In genomic region chr3:102450976-102451375, GRCh38 we compare ENCODE assay signal across 27 cellular contexts. TPM values are rescaled to one million over a fixed set of nuclear protein-coding genes. Genes with fewer than 3 reads are reported as not detected.
DNase-seq lines count a peak whose midpoint lies in the region; ATAC-seq, FAIRE-seq and TF ChIP-seq lines count a peak whose summit lies in the region.
"Had no signal": no experiment of that assay in that cellular context is flagged by ENCODE, and none has a peak within 500 bp of the region (broad histone marks: within the 10 kb centered on the region; RNA-seq: fewer than 3 reads in every experiment).

No MANE protein-coding gene starts in this region.

- BruUV-seq in PC-3 (replicated peaks; lab: Mats Ljungman, UMichigan), result no TSS peak

- no peak overlapping the region for H3K4me2 ChIP-seq in PC-3 (ENCODE audit: low read length)
- H3K4me2 ChIP-seq in keratinocyte (ENCODE audit: control insufficient read depth, extremely low read depth, insufficient read depth, low read depth, low read length), result no peak overlapping the region
- H3K4me2 ChIP-seq: A549; BLaER1 treated with 17β-estradiol and CSF1 and Interleukin-3, amounts not matched to agents 10 nM and 100 nM had no signal

- H3K9me1 ChIP-seq in keratinocyte (ENCODE audit: control insufficient read depth, extremely low read depth, insufficient read depth, low read length), result no peaks in the 10 kb centered on the region

- FAIRE-seq in keratinocyte (lab: Jason Lieb, UNC), result no peak
- FAIRE-seq: A549, D721Med, GM12891, GM18507, H1 had no signal

- H3K4me1 ChIP-seq in PC-3 (ENCODE audit: insufficient read depth, low read length) (peaks cover 28% of the 10 kb centered on the region), keratinocyte (ENCODE audit: control insufficient read depth, extremely low read depth, insufficient read depth, low read length) (peaks cover 8% of the 10 kb centered on the region)
- H3K4me1 ChIP-seq: A549; BLaER1 treated with 17β-estradiol and CSF1 and Interleukin-3, amounts not matched to agents 10 nM and 100 nM had no signal

- no peaks in the 10 kb centered on the region for H3K4me1 Mint-ChIP-seq in endothelial cell (ENCODE audit: unreplicated experiment)
- H3K4me1 Mint-ChIP-seq: CD14-positive monocyte; CD8-positive, alpha-beta memory T cell had no signal

- no peaks in the 10 kb centered on the region for H3K79me2 ChIP-seq in PC-3 (ENCODE audit: low read length)
- no peaks in the 10 kb centered on the region for H3K79me2 ChIP-seq in keratinocyte (ENCODE audit: control insufficient read depth, insufficient read depth, low read length)

- ATAC-seq in PC-3 (no peak), GM19397 (IDR thresholded peaks at IDR 0.05; ENCODE audit: unreplicated experiment) (no peak)
- ATAC-seq: A549 had no signal

- no peaks in the 10 kb centered on the region for H3K9me3 ChIP-seq in PC-3 (ENCODE audit: low read length)
- H3K9me3 ChIP-seq in keratinocyte (ENCODE audit: control insufficient read depth, low read depth, low read length), result no peaks in the 10 kb centered on the region
- H3K9me3 ChIP-seq: A549; BE2C; BLaER1 treated with 17β-estradiol and CSF1 and Interleukin-3, amounts not matched to agents 10 nM and 100 nM had no signal

- no peaks in the 10 kb centered on the region for H3K36me3 Mint-ChIP-seq in endothelial cell (ENCODE audit: low read depth, unreplicated experiment)
- H3K36me3 Mint-ChIP-seq: CD14-positive monocyte; CD8-positive, alpha-beta memory T cell had no signal

- H3K27ac Mint-ChIP-seq in endothelial cell (ENCODE audit: unreplicated experiment), result no peak overlapping the region
- H3K27ac Mint-ChIP-seq: CD14-positive monocyte; CD4-positive, alpha-beta T cell; CD8-positive, alpha-beta memory T cell had no signal

- CTCF ChIA-PET in PC-3 (lab: Charles Lee), result no interaction called here

- POLR2A ChIA-PET in PC-3 (lab: Charles Lee; ENCODE audit: unreplicated experiment), result no interaction called here

- no peaks in the 10 kb centered on the region for H3K9me2 ChIP-seq in PC-3 (replicated peaks; ENCODE audit: low read length)

- no peaks in the 10 kb centered on the region for H3K27me3 ChIP-seq in PC-3 (ENCODE audit: low read length)
- H3K27me3 ChIP-seq in keratinocyte (ENCODE audit: control insufficient read depth, extremely low read depth, insufficient read depth, low read length), result no peaks in the 10 kb centered on the region
- H3K27me3 ChIP-seq: BE2C; BLaER1 treated with 17β-estradiol and CSF1 and Interleukin-3, amounts not matched to agents 10 nM and 100 nM had no signal

- H3K9ac ChIP-seq in PC-3 (ENCODE audit: low read length) (no peak overlapping the region), keratinocyte (ENCODE audit: control insufficient read depth, extremely low read depth, insufficient read depth, low read length) (no peak overlapping the region)
- H3K9ac ChIP-seq: BLaER1 treated with 17β-estradiol and CSF1 and Interleukin-3, amounts not matched to agents 10 nM and 100 nM had no signal

- H4K20me1 ChIP-seq in PC-3 (ENCODE audit: low read length) (no peaks in the 10 kb centered on the region), keratinocyte (ENCODE audit: control insufficient read depth, extremely low read depth, insufficient read depth, low read length) (no peaks in the 10 kb centered on the region)
- H4K20me1 ChIP-seq: BLaER1 treated with 17β-estradiol and CSF1 and Interleukin-3, amounts not matched to agents 10 nM and 100 nM had no signal

- H3K4me3 ChIP-seq in PC-3 (ENCODE audit: low read length) (no peak overlapping the region), epithelial cell of esophagus (ENCODE audit: low read length) (no peak overlapping the region), keratinocyte (ENCODE audit: control insufficient read depth in 2 of 3, extremely low read depth in 1 of 3, insufficient read depth in 2 of 3, low read depth in 1 of 3, low read length in 3 of 3) (no peak overlapping the region)
- H3K4me3 ChIP-seq: A549; BLaER1 treated with 17β-estradiol and CSF1 and Interleukin-3, amounts not matched to agents 10 nM and 100 nM had no signal

- dilution Hi-C loops in keratinocyte (cut with MboI; ENCODE audit: extremely low pct_ligation_motif_present, low sequenced_read_pairs), result no loop called here

- no peaks in the 10 kb centered on the region for H3K36me3 ChIP-seq in PC-3 (ENCODE audit: low read depth, low read length)
- no peaks in the 10 kb centered on the region for H3K36me3 ChIP-seq in keratinocyte (ENCODE audit: control insufficient read depth in 2 of 2, extremely low read depth in 1 of 2, insufficient read depth in 2 of 2, low read length in 2 of 2)
- H3K36me3 ChIP-seq: BE2C; BLaER1 treated with 17β-estradiol and CSF1 and Interleukin-3, amounts not matched to agents 10 nM and 100 nM had no signal

- no peaks in the 10 kb centered on the region for H3F3A ChIP-seq in PC-3 (ENCODE audit: low read length, unreplicated experiment)

- intact Hi-C loops in PC-3 (cut with micrococcal nuclease), result no loop called here

- H2AFZ ChIP-seq in PC-3 (ENCODE audit: low read length) (no peak overlapping the region), keratinocyte (ENCODE audit: control insufficient read depth, low read length) (no peak overlapping the region)

- no peak for TF ChIP-seq CTCF in PC-3 (conservative IDR thresholded peaks at IDR 0.05; ENCODE audit: low read depth, low read length)
- TF ChIP-seq CTCF in epithelial cell of esophagus (IDR thresholded peaks at IDR 0.05; ENCODE audit: insufficient read depth, low read depth, low read length, missing control alignments), result no peak
- TF ChIP-seq CTCF in keratinocyte (optimal IDR thresholded peaks at IDR 0.05 in 1 of 3, IDR thresholded peaks at IDR 0.05 in 1 of 3, conservative IDR thresholded peaks at IDR 0.05 in 1 of 3; ENCODE audit: extremely low read depth in 1 of 3, insufficient read depth in 2 of 3, low read length in 3 of 3), result no peak
- no peak for TF ChIP-seq CTCF in endothelial cell (IDR thresholded peaks at IDR 0.05; ENCODE audit: unreplicated experiment)

- no peak overlapping the region for H3K4me3 Mint-ChIP-seq in endothelial cell (ENCODE audit: unreplicated experiment)
- H3K4me3 Mint-ChIP-seq: CD14-positive monocyte; CD4-positive, alpha-beta T cell; CD8-positive, alpha-beta memory T cell had no signal

- DNase-seq in ELR (ENCODE audit: low read depth) (peak; percentile 51), PC-3 (peak; percentile 58), epithelial cell of esophagus (ENCODE audit: low read depth) (peak; percentile 43), keratinocyte (ENCODE audit: low read depth, low spot score) (no peak), endothelial cell (ENCODE audit: low spot score) (no peak), NCI-H2171 (lab: John Stamatoyannopoulos, UW) (no peak)
- DNase-seq: 8988T; ACHN; AML-193; BE2C; CD4-positive, alpha-beta T cell; CD8-positive, alpha-beta memory T cell; DMS 273 treated with DMSO at 0.1 percent for 48 hours; DMS79; EL; GF-D8; H7; HCEC 1CT had no signal

- no peaks in the 10 kb centered on the region for H3K27me3 Mint-ChIP-seq in endothelial cell (ENCODE audit: unreplicated experiment)

- no peaks in the 10 kb centered on the region for H3K9me3 Mint-ChIP-seq in endothelial cell (ENCODE audit: unreplicated experiment)
- H3K9me3 Mint-ChIP-seq: CD4-positive, alpha-beta T cell; CD8-positive, alpha-beta memory T cell had no signal

- H3K27ac ChIP-seq in PC-3 (ENCODE audit: low read length) (no peak overlapping the region), keratinocyte (ENCODE audit: control insufficient read depth, insufficient read depth, low read length) (peak overlapping the region; percentile 61)
- H3K27ac ChIP-seq: A549; BLaER1 treated with 17β-estradiol and CSF1 and Interleukin-3, amounts not matched to agents 10 nM and 100 nM had no signal

RNA-seq across cellular contexts. Expression of gene ZPLD1, which starts 16.2 kb away (rescaled TPM):
- total RNA-seq in PC-3 (2014; rRNA removed), result 0.15 TPM in 1 of 2 replicates, not detected in the other
- 1.6 to 3.4 TPM (median 2.1 TPM) in 3 replicates for polyA plus RNA-seq in keratinocyte
- polyA plus RNA-seq in keratinocyte (2011; ENCODE audit: low read depth), result 0.97 TPM
- 2.1 and 4.2 TPM in 2 replicates for polyA plus RNA-seq in keratinocyte (2011; cell fraction: cytosol; rRNA removed)
- 2.5 and 2.8 TPM in 2 replicates for polyA plus RNA-seq in keratinocyte (2011; cell fraction: nucleus; rRNA removed)
- polyA plus RNA-seq in keratinocyte (2012; ENCODE audit: low replicate concordance), result 1.0 and 1.1 TPM in 2 replicates
- 0.56 to 3.1 TPM (median 1.6 TPM) in 3 replicates for polyA minus RNA-seq in keratinocyte
- polyA minus RNA-seq in keratinocyte (2011; cell fraction: cytosol; rRNA and poly(A)+ RNA removed), result 2.1 TPM
- 2.1 and 4.8 TPM in 2 replicates for polyA minus RNA-seq in keratinocyte (2011; cell fraction: nucleus; rRNA and poly(A)+ RNA removed)
- total RNA-seq in endothelial cell (ENCODE audit: unreplicated experiment), result not detected
- total RNA-seq: CD4-positive, alpha-beta T cell; CD8-positive, alpha-beta memory T cell; G401; H1; H7 had no signal
- polyA plus RNA-seq: CD14-positive monocyte; CD8-positive, alpha-beta memory T cell; H1 had no signal

Comparison
In these comparisons a context has a peak if more than half of its experiments do, and no peak if none do; other contexts are left out.
1. DNase-seq: peak in ELR (single experiment), PC-3 (single experiment) and epithelial cell of esophagus (single experiment); none in keratinocyte (single experiment), endothelial cell (single experiment) and NCI-H2171 (single experiment).